Comparison of ENCODE assay signal across 2 cellular contexts in genomic region chr7:112411186-112411795, GRCh38.
TF ChIP-seq lines count a peak whose summit lies in the region.

No MANE protein-coding gene starts in this region.

TF ChIP-seq in K562, 482 proteins besides CTCF, POLR2A, EP300 and RAD21 (continued from another document):
- TF ChIP-seq DEAF1 (CRISPR knock-in tag; IDR thresholded peaks at IDR 0.05) (peak; percentile 67), ZC3H4 (CRISPR knock-in tag; IDR thresholded peaks at IDR 0.05; ENCODE audit: borderline replicate concordance) (no peak), ELK1 (CRISPR knock-in tag; IDR thresholded peaks at IDR 0.05) (no peak), PYGO2 (tag; IDR thresholded peaks at IDR 0.05) (no peak), ZNF766 (CRISPR knock-in tag; conservative IDR thresholded peaks at IDR 0.05) (no peak), NFIC (IDR thresholded peaks at IDR 0.05) (0 out of 2 replicates have a peak, but pooled peaks have one; percentile 9), ZNF398 (CRISPR knock-in tag; IDR thresholded peaks at IDR 0.05) (no peak), CBFA2T2 (conservative IDR thresholded peaks at IDR 0.05) (no peak), ZBTB8A (IDR thresholded peaks at IDR 0.05; ENCODE audit: partially characterized antibody) (no peak)
- TF ChIP-seq, protein P1, sequence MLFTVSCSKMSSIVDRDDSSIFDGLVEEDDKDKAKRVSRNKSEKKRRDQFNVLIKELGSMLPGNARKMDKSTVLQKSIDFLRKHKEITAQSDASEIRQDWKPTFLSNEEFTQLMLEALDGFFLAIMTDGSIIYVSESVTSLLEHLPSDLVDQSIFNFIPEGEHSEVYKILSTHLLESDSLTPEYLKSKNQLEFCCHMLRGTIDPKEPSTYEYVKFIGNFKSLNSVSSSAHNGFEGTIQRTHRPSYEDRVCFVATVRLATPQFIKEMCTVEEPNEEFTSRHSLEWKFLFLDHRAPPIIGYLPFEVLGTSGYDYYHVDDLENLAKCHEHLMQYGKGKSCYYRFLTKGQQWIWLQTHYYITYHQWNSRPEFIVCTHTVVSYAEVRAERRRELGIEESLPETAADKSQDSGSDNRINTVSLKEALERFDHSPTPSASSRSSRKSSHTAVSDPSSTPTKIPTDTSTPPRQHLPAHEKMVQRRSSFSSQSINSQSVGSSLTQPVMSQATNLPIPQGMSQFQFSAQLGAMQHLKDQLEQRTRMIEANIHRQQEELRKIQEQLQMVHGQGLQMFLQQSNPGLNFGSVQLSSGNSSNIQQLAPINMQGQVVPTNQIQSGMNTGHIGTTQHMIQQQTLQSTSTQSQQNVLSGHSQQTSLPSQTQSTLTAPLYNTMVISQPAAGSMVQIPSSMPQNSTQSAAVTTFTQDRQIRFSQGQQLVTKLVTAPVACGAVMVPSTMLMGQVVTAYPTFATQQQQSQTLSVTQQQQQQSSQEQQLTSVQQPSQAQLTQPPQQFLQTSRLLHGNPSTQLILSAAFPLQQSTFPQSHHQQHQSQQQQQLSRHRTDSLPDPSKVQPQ (CRISPR knock-in tag; IDR thresholded peaks at IDR 0.05; ENCODE audit: borderline replicate concordance) = no peak
- TF ChIP-seq, protein P2, sequence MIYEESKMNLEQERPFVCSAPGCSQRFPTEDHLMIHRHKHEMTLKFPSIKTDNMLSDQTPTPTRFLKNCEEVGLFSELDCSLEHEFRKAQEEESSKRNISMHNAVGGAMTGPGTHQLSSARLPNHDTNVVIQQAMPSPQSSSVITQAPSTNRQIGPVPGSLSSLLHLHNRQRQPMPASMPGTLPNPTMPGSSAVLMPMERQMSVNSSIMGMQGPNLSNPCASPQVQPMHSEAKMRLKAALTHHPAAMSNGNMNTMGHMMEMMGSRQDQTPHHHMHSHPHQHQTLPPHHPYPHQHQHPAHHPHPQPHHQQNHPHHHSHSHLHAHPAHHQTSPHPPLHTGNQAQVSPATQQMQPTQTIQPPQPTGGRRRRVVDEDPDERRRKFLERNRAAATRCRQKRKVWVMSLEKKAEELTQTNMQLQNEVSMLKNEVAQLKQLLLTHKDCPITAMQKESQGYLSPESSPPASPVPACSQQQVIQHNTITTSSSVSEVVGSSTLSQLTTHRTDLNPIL (CRISPR knock-in tag; IDR thresholded peaks at IDR 0.05) = no peak
TF ChIP-seq in K562: peak in this region for 2.

TF ChIP-seq in HepG2, 621 proteins besides CTCF, POLR2A, EP300 and RAD21 (continued from another document):
- TF ChIP-seq THAP7 (CRISPR knock-in tag; IDR thresholded peaks at IDR 0.05) (no peak), SAP130 (CRISPR knock-in tag; IDR thresholded peaks at IDR 0.05; ENCODE audit: low read depth) (peak; percentile 22; the same call in 1 of the 2 replicates), STAG1 (CRISPR knock-in tag; IDR thresholded peaks at IDR 0.05) (peak; percentile 92), SMC3 (IDR thresholded peaks at IDR 0.05; ENCODE audit: low read length) (peak; percentile 61)
TF ChIP-seq in HepG2: peak in this region for 4.
